9 cellular contexts compared by ENCODE assay signal in the genomic region with DNA sequence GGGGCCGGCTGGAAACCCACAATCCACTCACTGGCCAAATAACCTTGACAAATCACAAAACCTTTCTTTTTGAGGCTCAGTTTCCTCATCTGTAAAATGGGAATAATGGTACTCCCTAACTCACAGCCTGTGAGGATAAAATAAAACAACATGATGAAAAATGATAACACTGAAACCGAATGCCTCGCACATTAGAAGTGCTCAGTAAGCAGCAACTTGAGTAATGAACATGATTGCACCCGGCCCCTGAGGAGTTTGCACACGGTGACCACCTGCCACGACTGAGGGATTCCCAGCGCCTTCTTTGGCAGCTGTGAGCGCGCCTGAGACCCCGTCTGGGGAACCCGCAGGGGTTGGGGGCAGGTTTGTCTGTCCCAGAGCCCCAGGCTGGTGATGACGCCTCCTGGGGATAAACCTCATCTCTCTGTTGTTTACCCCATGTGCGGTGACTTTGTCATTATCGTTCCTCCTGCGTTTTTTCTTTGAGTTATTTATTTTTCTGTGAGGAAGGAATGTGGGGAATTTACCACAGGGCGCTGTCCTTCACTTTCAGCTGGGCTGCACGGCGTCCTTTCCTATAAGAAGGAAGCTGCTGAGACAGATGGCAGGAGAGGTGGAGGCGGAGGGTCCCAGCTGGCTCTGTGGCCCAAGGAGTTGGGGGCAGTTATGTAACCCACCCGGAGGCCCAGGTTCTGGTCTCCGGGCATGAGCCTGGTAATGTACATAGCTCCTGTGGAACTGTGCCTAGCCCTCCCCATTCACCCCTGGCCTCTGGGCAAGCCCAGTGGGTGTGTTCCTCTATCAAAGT. TPM values are rescaled to one million over a fixed set of nuclear protein-coding genes. Genes with fewer than 3 reads are reported as not detected.
DNase-seq lines count a peak whose midpoint lies in the region; ATAC-seq and TF ChIP-seq lines count a peak whose summit lies in the region.
"Had no signal": no experiment of that assay in that cellular context is flagged by ENCODE, and none has a peak within 500 bp of the region (broad histone marks: within the 10 kb centered on the region; RNA-seq: fewer than 3 reads in every experiment).

No MANE protein-coding gene starts in this region.

- POLR2A ChIA-PET in RWPE1 (lab: Yijun Ruan, JAX; ENCODE audit: low non-redundant PET), result no interaction called here

- H3K36me3 ChIP-seq in fibroblast of lung (ENCODE audit: control insufficient read depth, insufficient read depth, low read length), result no peaks in the 10 kb centered on the region

- H3K4me1 ChIP-seq in fibroblast of lung (ENCODE audit: control insufficient read depth, extremely low read depth, insufficient read depth, low read length), result peaks cover 54% of the 10 kb centered on the region

- ATAC-seq in HG02870 (IDR thresholded peaks at IDR 0.05; ENCODE audit: unreplicated experiment), result no peak

- no peaks in the 10 kb centered on the region for H3K79me2 ChIP-seq in fibroblast of lung (ENCODE audit: control insufficient read depth, insufficient read depth, low read length)

- no peaks in the 10 kb centered on the region for H3K9me3 ChIP-seq in fibroblast of lung (ENCODE audit: control insufficient read depth, insufficient read depth, low read depth, low read length)

- H3K4me2 ChIP-seq in fibroblast of lung (ENCODE audit: extremely low read depth, insufficient read depth, low read length), result peak overlapping the region; percentile 36

- DNase-seq in Daoy (ENCODE audit: low read depth) (peak; percentile 94), RWPE1 (ENCODE audit: low spot score) (peak; percentile 82), fibroblast of lung (ENCODE audit: low read depth in 2 of 2) (peak; percentile 83 to 96), retina (peak; percentile 50), NOMO-1 treated with dmso at 0.1 percent for 144 hours (lab: John Stamatoyannopoulos, UW; ENCODE audit: unreplicated experiment) (no peak), COR-L47 (lab: John Stamatoyannopoulos, UW) (no peak), medulla oblongata (ENCODE audit: extremely low spot score) (no peak)
- DNase-seq: activated CD4-positive, alpha-beta T cell treated with anti-CD3 and anti-CD28 coated beads for 48 hours had no signal

- no peak overlapping the region for H2AFZ ChIP-seq in fibroblast of lung (ENCODE audit: low read length)

- H3K27ac ChIP-seq in RWPE1 (peak overlapping the region; percentile 72), fibroblast of lung (ENCODE audit: insufficient read depth, low read length) (no peak overlapping the region)

- no peak overlapping the region for H3K4me3 ChIP-seq in fibroblast of lung (replicated peaks in 1 of 4; ENCODE audit: control extremely low read depth in 1 of 4, insufficient read depth in 1 of 4, low read depth in 3 of 4, low read length in 4 of 4)

- no peak overlapping the region for H3K9ac ChIP-seq in fibroblast of lung (ENCODE audit: insufficient read depth, low read length)

- TF ChIP-seq CTCF in RWPE1 (conservative IDR thresholded peaks at IDR 0.05; ENCODE audit: low read depth) (no peak), fibroblast of lung (conservative IDR thresholded peaks at IDR 0.05 in 1 of 2, IDR thresholded peaks at IDR 0.05 in 1 of 2; ENCODE audit: low read depth in 1 of 2, low read length in 2 of 2) (no peak)

- H3K27me3 ChIP-seq in fibroblast of lung (ENCODE audit: control insufficient read depth, insufficient read depth, low read length), result no peaks in the 10 kb centered on the region

- H4K20me1 ChIP-seq in fibroblast of lung (ENCODE audit: control insufficient read depth, extremely low read depth, insufficient read depth, low read length), result no peaks in the 10 kb centered on the region

- CTCF ChIA-PET in RWPE1 (lab: Yijun Ruan, JAX), result interaction anchor here (0.5 to 1.2 kb wide), 4 partner anchors 10 to 41 kb away, joined by 3 to 6 read pairs (median 3); no protein-coding TSS in a partner anchor

RNA-seq across cellular contexts. Expression of a gene that starts 3.0 kb away (rescaled TPM):
- 4.5 and 5.4 TPM in 2 replicates for total RNA-seq in Daoy (2014; rRNA removed; shearing (Covaris generic))
- 5.6 and 6.6 TPM in 2 replicates for total RNA-seq in fibroblast of lung
- polyA plus RNA-seq in fibroblast of lung, result 9.8 and 10.5 TPM in 2 replicates
- 25.0 and 50.9 TPM in 2 replicates for polyA plus RNA-seq in fibroblast of lung (2012)
- 115 and 181 TPM in 2 replicates for polyA minus RNA-seq in fibroblast of lung (ENCODE audit: low replicate concordance)

RNA-seq across cellular contexts. Expression of a gene that starts 23.6 kb away (rescaled TPM):
- 0.09 TPM in 1 of 2 replicates, not detected in the other for total RNA-seq in Daoy (2014; rRNA removed; shearing (Covaris generic))
- 0.33 and 0.77 TPM in 2 replicates for total RNA-seq in fibroblast of lung
- polyA plus RNA-seq in fibroblast of lung, result 0.14 and 0.26 TPM in 2 replicates
- 0.14 and 0.17 TPM in 2 replicates for polyA plus RNA-seq in fibroblast of lung (2012)
- 2.4 TPM in 1 of 2 replicates, not detected in the other for polyA minus RNA-seq in fibroblast of lung (ENCODE audit: low replicate concordance)

Comparison
In these comparisons a context has a peak if more than half of its experiments do, and no peak if none do; other contexts are left out.
1. DNase-seq: peak in Daoy (single experiment), RWPE1 (single experiment), fibroblast of lung (2 of 2) and retina (single experiment); none in NOMO-1 treated with dmso at 0.1 percent for 144 hours (single experiment), COR-L47 (single experiment) and medulla oblongata (single experiment).